In genomic region chr2:227921648-227922047, GRCh38 we compare ENCODE assay signal across 25 cellular contexts. TPM values are rescaled to one million over a fixed set of nuclear protein-coding genes. Genes with fewer than 3 reads are reported as not detected.
"Had no signal": no experiment of that assay in that cellular context is flagged by ENCODE, and none has a peak within 500 bp of the region (broad histone marks: within the 10 kb centered on the region; RNA-seq: fewer than 3 reads in every experiment).

No MANE protein-coding gene starts in this region.

- FAIRE-seq: RCC 7860 had no signal

- DNase-seq: IMR-90, Karpas-422, KG1, MV-4-11, NCI-H1048, NCI-H1105, NCI-H1417, NCI-H1436 treated with DMSO at 0.1 percent for 48 hours, NCI-H1694, NCI-H187 treated with DMSO at 0.1 percent for 48 hours, NCI-H2029 treated with DMSO at 0.1 percent for 48 hours, NCI-H2107, NCI-H2171, NCI-H226, NCI-H446, NCI-H510A, NCI-H524 treated with DMSO at 0.1 percent for 48 hours, NCI-H69, NCI-H774, SHP77, SK-N-SH had no signal

- H3K27ac ChIP-seq: RWPE1 had no signal

- H3K9me3 ChIP-seq: SK-N-SH had no signal

RNA-seq across cellular contexts. Expression of gene DAW1, which starts 50.2 kb away (rescaled TPM):
- total RNA-seq: HT-29, SK-MEL-5 had no signal
